Comparison of ENCODE assay signal across 13 cellular contexts in the genomic region with DNA sequence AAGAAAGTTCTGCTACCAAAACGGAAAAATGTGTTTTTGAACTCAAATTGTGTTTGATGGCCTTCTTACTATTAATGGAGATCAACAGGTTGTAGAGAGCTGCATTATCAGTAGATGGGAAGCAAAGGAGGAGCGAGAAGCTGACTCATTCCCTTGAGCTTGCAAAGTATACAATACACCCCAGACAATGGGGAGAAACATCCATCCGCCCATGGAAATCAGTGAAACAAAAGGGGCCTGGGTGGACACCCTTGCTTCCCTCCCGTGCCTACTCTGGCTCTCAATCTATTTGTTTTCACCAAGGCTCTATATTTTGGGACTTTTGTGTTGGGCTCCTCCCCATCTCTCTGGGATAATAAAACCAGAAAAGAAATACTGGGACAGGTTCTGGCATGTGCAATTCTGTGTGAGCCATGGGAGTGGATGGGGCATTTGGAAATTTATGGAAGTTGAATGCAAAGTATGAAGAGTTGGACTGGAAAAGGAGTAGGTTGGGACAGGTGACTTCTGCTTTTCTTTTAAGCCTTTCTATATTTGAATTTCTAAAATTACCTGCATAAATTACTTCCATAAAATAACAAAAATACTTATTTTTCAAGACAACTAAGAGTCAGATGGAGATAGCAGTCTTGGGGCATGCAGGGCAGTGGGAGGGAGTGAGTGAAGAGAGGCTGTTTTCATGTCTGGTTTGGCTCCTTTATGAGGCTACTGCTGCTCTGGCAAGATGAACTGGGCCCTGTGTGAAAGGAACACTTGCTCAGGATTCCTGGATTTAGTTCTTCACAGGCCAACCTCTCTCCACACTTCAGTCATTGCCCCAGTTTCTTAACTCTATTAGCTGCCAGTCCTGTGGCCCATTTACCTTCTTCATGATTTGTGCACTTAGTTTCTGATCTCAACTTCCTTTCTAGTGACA.
DNase-seq lines count a peak whose midpoint lies in the region; ATAC-seq, FAIRE-seq and TF ChIP-seq lines count a peak whose summit lies in the region.
"Had no signal": no experiment of that assay in that cellular context is flagged by ENCODE, and none has a peak within 500 bp of the region (broad histone marks: within the 10 kb centered on the region; RNA-seq: fewer than 3 reads in every experiment).

No MANE protein-coding gene starts in this region.

- H3K27ac ChIP-seq in hepatocyte (peak overlapping the region; percentile 72), transverse colon (no peak overlapping the region)

- H3K36me3 Mint-ChIP-seq in activated CD8-positive, alpha-beta memory T cell treated with anti-CD3 and anti-CD28 coated beads, Interleukin-2, amount 10 ng/mL, durations not matched to agents 7 days and 5 days, result peaks cover 12% of the 10 kb centered on the region
- H3K36me3 Mint-ChIP-seq in activated CD4-positive, alpha-beta memory T cell treated with anti-CD3 and anti-CD28 coated beads for 36 hours, result no peaks in the 10 kb centered on the region

- POLR2A ChIA-PET in activated CD4-positive, alpha-beta memory T cell treated with anti-CD3 and anti-CD28 coated beads for 36 hours (lab: Charles Lee), result no interaction called here

- no peaks in the 10 kb centered on the region for H3K27me3 ChIP-seq in hepatocyte
- H3K27me3 ChIP-seq in transverse colon, result no peaks in the 10 kb centered on the region

- H3K4me1 ChIP-seq in hepatocyte (ENCODE audit: insufficient read depth) (peaks cover 15% of the 10 kb centered on the region), transverse colon (peaks cover 0 to 7% (median 0%) of the 10 kb centered on the region in 4 donors)

- in situ Hi-C loops in transverse colon (cut with MboI; ENCODE audit: low pct_ligation_motif_present in 1 of 4, low pct_unique_long_range_greater_than_20kb in 1 of 4, low sequenced_read_pairs in 3 of 4), result no loop called here

- DNase-seq in activated CD8-positive, alpha-beta memory T cell treated with anti-CD3 and anti-CD28 coated beads, Interleukin-2, amount 10 ng/mL, durations not matched to agents 7 days and 5 days, result no peak
- DNase-seq in activated CD8-positive, alpha-beta memory T cell treated with anti-CD3 and anti-CD28 coated beads for 24 hours, result no peak
- DNase-seq in activated CD4-positive, alpha-beta memory T cell treated with anti-CD3 and anti-CD28 coated beads for 36 hours, result no peak
- DNase-seq in hepatocyte (ENCODE audit: low spot score) (no peak), urothelium cell line (ENCODE audit: low spot score) (peak; percentile 46), transverse colon (no peak), NCI-H526 treated with DMSO at 0.1 percent for 48 hours (lab: John Stamatoyannopoulos, UW) (no peak)
- DNase-seq in stimulated activated CD4-positive, alpha-beta T cell treated with anti-CD3 and anti-CD28 coated beads, Interleukin-15, amount 100 ng/mL, for 24 hours, result no peak
- DNase-seq: activated CD4-positive, alpha-beta T cell treated with anti-CD3 and anti-CD28 coated beads for 36 hours; activated gamma-delta T cell; central memory CD4-positive, alpha-beta T cell; DMS79; NCI-H1048 had no signal

- H3K4me3 ChIP-seq in hepatocyte (no peak overlapping the region), transverse colon (no peak overlapping the region)

- H3K27ac Mint-ChIP-seq in activated CD8-positive, alpha-beta memory T cell treated with anti-CD3 and anti-CD28 coated beads, Interleukin-2, amount 10 ng/mL, durations not matched to agents 7 days and 5 days, result peak overlapping the region; percentile 29
- peak overlapping the region; percentile 3 for H3K27ac Mint-ChIP-seq in activated CD4-positive, alpha-beta memory T cell treated with anti-CD3 and anti-CD28 coated beads for 36 hours
- H3K27ac Mint-ChIP-seq: activated CD4-positive, alpha-beta T cell treated with anti-CD3 and anti-CD28 coated beads for 36 hours had no signal

- H3K27me3 Mint-ChIP-seq in activated CD8-positive, alpha-beta memory T cell treated with anti-CD3 and anti-CD28 coated beads, Interleukin-2, amount 10 ng/mL, durations not matched to agents 7 days and 5 days, result no peaks in the 10 kb centered on the region
- no peaks in the 10 kb centered on the region for H3K27me3 Mint-ChIP-seq in activated CD4-positive, alpha-beta memory T cell treated with anti-CD3 and anti-CD28 coated beads for 36 hours
- H3K27me3 Mint-ChIP-seq: activated CD4-positive, alpha-beta T cell treated with anti-CD3 and anti-CD28 coated beads for 36 hours had no signal

- intact Hi-C loops in activated CD4-positive, alpha-beta memory T cell treated with anti-CD3 and anti-CD28 coated beads for 36 hours (cut with micrococcal nuclease), result loop anchor here (2.0 kb wide), 1 partner anchor 145 kb away; no protein-coding TSS in a partner anchor
- intact Hi-C loops in transverse colon (cut with DNase I; ENCODE audit: low total_unique reads), result loop anchor here (10.0 kb wide), 1 partner anchor 153 kb away; no protein-coding TSS in a partner anchor

- no peaks in the 10 kb centered on the region for H3K9me2 ChIP-seq in hepatocyte (replicated peaks; ENCODE audit: insufficient read depth)

- no peaks in the 10 kb centered on the region for H3K36me3 ChIP-seq in hepatocyte (replicated peaks; ENCODE audit: insufficient read depth, low read depth)
- H3K36me3 ChIP-seq in transverse colon, result no peaks in the 10 kb centered on the region

- CTCF ChIA-PET in activated CD8-positive, alpha-beta memory T cell treated with anti-CD3 and anti-CD28 coated beads, Interleukin-2, amount 10 ng/mL, durations not matched to agents 7 days and 5 days (lab: Charles Lee), result no interaction called here
- CTCF ChIA-PET in activated CD4-positive, alpha-beta memory T cell treated with anti-CD3 and anti-CD28 coated beads for 36 hours (lab: Charles Lee), result interaction anchor here (1.4 kb wide), 1 partner anchor 160 kb away, joined by 3 read pairs; no protein-coding TSS in a partner anchor

- peaks cover 41% of the 10 kb centered on the region for H3K4me1 Mint-ChIP-seq in activated CD8-positive, alpha-beta memory T cell treated with anti-CD3 and anti-CD28 coated beads, Interleukin-2, amount 10 ng/mL, durations not matched to agents 7 days and 5 days
- peaks cover 28% of the 10 kb centered on the region for H3K4me1 Mint-ChIP-seq in activated CD4-positive, alpha-beta memory T cell treated with anti-CD3 and anti-CD28 coated beads for 36 hours (ENCODE audit: low read depth)

- H2AFZ ChIP-seq in hepatocyte, result no peak overlapping the region

- TF ChIP-seq POLR2A in transverse colon (IDR thresholded peaks at IDR 0.05), result no peak

- no peaks in the 10 kb centered on the region for H3K9me3 Mint-ChIP-seq in activated CD8-positive, alpha-beta memory T cell treated with anti-CD3 and anti-CD28 coated beads, Interleukin-2, amount 10 ng/mL, durations not matched to agents 7 days and 5 days (ENCODE audit: low read depth)
- no peaks in the 10 kb centered on the region for H3K9me3 Mint-ChIP-seq in activated CD4-positive, alpha-beta memory T cell treated with anti-CD3 and anti-CD28 coated beads for 36 hours

- WGBS in hepatocyte (ENCODE audit: low lambda C conversion rate, missing lambda C conversion rate), result 71% methylated on average over 4 of the region's 4 CpGs
- 85 to 88% methylated on average over 4 of the region's 4 CpGs for WGBS in transverse colon (ENCODE audit: low coverage in 1 of 2), 2 donors

- FAIRE-seq in urothelium cell line (lab: Jason Lieb, UNC), result no peak

- no peak for ATAC-seq in activated CD8-positive, alpha-beta memory T cell treated with anti-CD3 and anti-CD28 coated beads, Interleukin-2, amount 10 ng/mL, durations not matched to agents 7 days and 5 days
- ATAC-seq: activated CD4-positive, alpha-beta T cell treated with anti-CD3 and anti-CD28 coated beads for 36 hours had no signal

- no peaks in the 10 kb centered on the region for H3K79me2 ChIP-seq in hepatocyte

- no peak overlapping the region for H3K4me3 Mint-ChIP-seq in activated CD8-positive, alpha-beta memory T cell treated with anti-CD3 and anti-CD28 coated beads, Interleukin-2, amount 10 ng/mL, durations not matched to agents 7 days and 5 days
- H3K4me3 Mint-ChIP-seq in activated CD4-positive, alpha-beta memory T cell treated with anti-CD3 and anti-CD28 coated beads for 36 hours, result no peak overlapping the region
- H3K4me3 Mint-ChIP-seq: activated CD4-positive, alpha-beta T cell treated with anti-CD3 and anti-CD28 coated beads for 36 hours had no signal

- H3K4me2 ChIP-seq in hepatocyte, result no peak overlapping the region

- no peaks in the 10 kb centered on the region for H4K20me1 ChIP-seq in hepatocyte (ENCODE audit: insufficient read depth, poor library complexity, severe bottlenecking)

- TF ChIP-seq EP300 in transverse colon (IDR thresholded peaks at IDR 0.05; ENCODE audit: low read depth), result no peak

- no peaks in the 10 kb centered on the region for H3K9me3 ChIP-seq in hepatocyte (ENCODE audit: low read depth)
- no peaks in the 10 kb centered on the region for H3K9me3 ChIP-seq in transverse colon

- no peak for TF ChIP-seq CTCF in hepatocyte (IDR thresholded peaks at IDR 0.05; ENCODE audit: poor library complexity)
- TF ChIP-seq CTCF in transverse colon (IDR thresholded peaks at IDR 0.05), result no peak
